Comparison of ENCODE assay signal across 10 cellular contexts in genomic region chr1:54949971-54950360, GRCh38. TPM values are rescaled to one million over a fixed set of nuclear protein-coding genes. Genes with fewer than 3 reads are reported as not detected.
DNase-seq lines count a peak whose midpoint lies in the region; ATAC-seq and TF ChIP-seq lines count a peak whose summit lies in the region.
"Had no signal": no experiment of that assay in that cellular context is flagged by ENCODE, and none has a peak within 500 bp of the region (broad histone marks: within the 10 kb centered on the region; RNA-seq: fewer than 3 reads in every experiment).

No MANE protein-coding gene starts in this region.

- no peak overlapping the region for H2AK5ac ChIP-seq in IMR-90 (ENCODE audit: low read depth, low read length)

- POLR2A ChIA-PET in IMR-90 (lab: Charles Lee; ENCODE audit: unreplicated experiment), result no interaction called here

- H3K4me3 ChIP-seq in IMR-90 (ENCODE audit: insufficient read depth, low read depth, low read length) (no peak overlapping the region), left ventricle myocardium inferior (peak overlapping the region; percentile 52)

- no peaks in the 10 kb centered on the region; the same call in 1 of the 2 replicates for H4K20me1 ChIP-seq in IMR-90 (ENCODE audit: insufficient read depth, low read length)

- no peak overlapping the region for H2BK15ac ChIP-seq in IMR-90 (ENCODE audit: low read depth, low read length)

- H3K9me3 ChIP-seq in IMR-90 (ENCODE audit: control insufficient read depth, insufficient read depth, low read length) (no peaks in the 10 kb centered on the region; the same call in 1 of the 2 replicates), left ventricle myocardium inferior (replicated peaks) (no peaks in the 10 kb centered on the region)

- H3K18ac ChIP-seq in IMR-90 (ENCODE audit: low read depth, low read length), result no peak overlapping the region

- TF ChIP-seq RAD21 in IMR-90 (IDR thresholded peaks at IDR 0.05; ENCODE audit: low read length), result no peak

- ATAC-seq in IMR-90 (ENCODE audit: low read depth) (peak; percentile 7), HG03175 (IDR thresholded peaks at IDR 0.05; ENCODE audit: unreplicated experiment) (no peak)
- ATAC-seq: naive thymus-derived CD8-positive, alpha-beta T cell had no signal

- CTCF ChIA-PET in IMR-90 (lab: Yijun Ruan, JAX), result interaction anchor here (0.6 to 5.0 kb wide), 13 partner anchors 15 to 190 kb away, joined by 3 to 35 read pairs (median 6); partner anchors contain the start of gene DHCR24

- no peak for TF ChIP-seq POLR2A in IMR-90 (IDR thresholded peaks at IDR 0.05; ENCODE audit: low read depth, low read length)

- H2BK5ac ChIP-seq in IMR-90 (ENCODE audit: low read depth, low read length, poor library complexity, severe bottlenecking), result no peak overlapping the region

- peak overlapping the region; percentile 70 for H3K4ac ChIP-seq in IMR-90 (ENCODE audit: low read depth, low read length)

- BruUV-seq in IMR-90 (replicated peaks; lab: Mats Ljungman, UMichigan), result no TSS peak

- H3K36me3 ChIP-seq in IMR-90 (ENCODE audit: control insufficient read depth, insufficient read depth, low read length) (no peaks in the 10 kb centered on the region), left ventricle myocardium inferior (no peaks in the 10 kb centered on the region)

- H2BK120ac ChIP-seq in IMR-90 (ENCODE audit: low read depth, low read length), result peak overlapping the region; percentile 80; the same call in 1 of the 2 replicates

- peak; percentile 67 for DNase-seq in IMR-90
- DNase-seq in amniotic epithelial cell (ENCODE audit: low read depth), result peak; percentile 13
- no peak for DNase-seq in left ventricle myocardium inferior
- peak; percentile 60 for DNase-seq in stromal cell of bone marrow (ENCODE audit: low read depth)
- DNase-seq in NCI-H1048 (lab: John Stamatoyannopoulos, UW), result no peak
- DNase-seq in SIG-M5 treated with dmso at 0.1 percent for 504 hours (lab: John Stamatoyannopoulos, UW; ENCODE audit: unreplicated experiment), result no peak
- no peak for DNase-seq in SW 1271 (lab: John Stamatoyannopoulos, UW)
- DNase-seq: SIG-M5 had no signal

- no peak overlapping the region for H3K56ac ChIP-seq in IMR-90 (ENCODE audit: extremely low read depth, insufficient read depth, low read length)

- H3K9me1 ChIP-seq in IMR-90 (ENCODE audit: insufficient read depth, low read length), result 0 out of 2 replicates have a peak, but pooled peaks cover 5% of the 10 kb centered on the region

- 56% methylated on average over 5 of the region's 6 CpGs; no CpG with 5 or more reads in 1 of the 2 experiments for WGBS in IMR-90 (ENCODE audit: extremely low coverage in 2 of 2, insufficient read length in 1 of 2), 2 experiments

- no peaks in the 10 kb centered on the region; the same call in 1 of the 2 replicates for H3K27me3 ChIP-seq in IMR-90 (ENCODE audit: control insufficient read depth, insufficient read depth, low read length)
- H3K27me3 ChIP-seq in left ventricle myocardium inferior (ENCODE audit: low read depth), result no peaks in the 10 kb centered on the region

- peak overlapping the region; percentile 74 for H3K14ac ChIP-seq in IMR-90 (replicated peaks; ENCODE audit: low read depth, low read length)

- no peak overlapping the region for H4K91ac ChIP-seq in IMR-90 (ENCODE audit: insufficient read depth, low read depth, low read length)

- H3K4me2 ChIP-seq in IMR-90 (ENCODE audit: low read depth, low read length), result no peak overlapping the region

- no peaks in the 10 kb centered on the region for H3K79me1 ChIP-seq in IMR-90 (ENCODE audit: low read depth in 1 of 2, low read length in 2 of 2)

- no peak overlapping the region for H3K23ac ChIP-seq in IMR-90 (ENCODE audit: low read depth, low read length)

- peak overlapping the region; percentile 74 for H4K5ac ChIP-seq in IMR-90 (ENCODE audit: low read depth, low read length)

- TF ChIP-seq CTCF in IMR-90 (conservative IDR thresholded peaks at IDR 0.05; ENCODE audit: low read depth, low read length) (no peak), left ventricle myocardium inferior (IDR thresholded peaks at IDR 0.05; ENCODE audit: borderline replicate concordance) (no peak)

- H3K4me1 ChIP-seq in IMR-90 (ENCODE audit: control insufficient read depth, insufficient read depth, low read length) (peaks cover 8% of the 10 kb centered on the region), left ventricle myocardium inferior (peaks cover 10% of the 10 kb centered on the region)

- H3K9ac ChIP-seq in IMR-90 (ENCODE audit: low read depth, low read length), result no peak overlapping the region

- intact Hi-C loops in IMR-90 (cut with micrococcal nuclease) (loop anchor here (1.0 kb wide), 2 partner anchors 46 to 72 kb away; no protein-coding TSS in a partner anchor), left ventricle myocardium inferior (cut with micrococcal nuclease) (no loop called here)

- dilution Hi-C loops in IMR-90 (cut with HindIII; ENCODE audit: low sequenced_read_pairs, unreplicated experiment), result no loop called here

- H3K27ac ChIP-seq in IMR-90 (ENCODE audit: insufficient read depth, low read length), result no peak overlapping the region
- peak overlapping the region; percentile 70 for H3K27ac ChIP-seq in left ventricle myocardium inferior (replicated peaks)

- peak overlapping the region; percentile 59 to 95; a peak in 3 of 4 replicates for H4K8ac ChIP-seq in IMR-90 (ENCODE audit: low read depth in 2 of 2, low read length in 2 of 2)

- in situ Hi-C loops in IMR-90 (cut with MboI; ENCODE audit: low sequenced_read_pairs), result loop anchor here (5.0 kb wide), 1 partner anchor 47 kb away; the partner anchor contains the start of gene BSND

- H2AFZ ChIP-seq in IMR-90 (replicated peaks; ENCODE audit: low read length, poor library complexity), result peak overlapping the region; percentile 97

- peak overlapping the region; percentile 48 for H2AK9ac ChIP-seq in IMR-90 (replicated peaks; ENCODE audit: low read depth, low read length, poor library complexity)

- peak overlapping the region; percentile 2 for H2BK20ac ChIP-seq in IMR-90 (ENCODE audit: low read depth, low read length)

TF ChIP-seq in IMR-90, 13 proteins besides CTCF, POLR2A, EP300 and RAD21:
- TF ChIP-seq NFE2L2 (IDR thresholded peaks at IDR 0.05; ENCODE audit: low read depth, low read length) (no peak), USF2 (IDR thresholded peaks at IDR 0.05; ENCODE audit: low read depth, low read length) (no peak), ELK1 (IDR thresholded peaks at IDR 0.05; ENCODE audit: borderline replicate concordance, low read depth, low read length) (no peak), CEBPB (IDR thresholded peaks at IDR 0.05; ENCODE audit: low read depth, low read length) (no peak), MAFK (IDR thresholded peaks at IDR 0.05; ENCODE audit: low read depth, low read length) (no peak), SMC3 (IDR thresholded peaks at IDR 0.05; ENCODE audit: low read depth, low read length) (no peak), RFX5 (IDR thresholded peaks at IDR 0.05; ENCODE audit: low read depth, low read length) (no peak)

RNA-seq across cellular contexts. Expression of gene TMEM61, which starts 30.5 kb away (rescaled TPM):
- total RNA-seq in IMR-90 (2012; rRNA removed), result not detected in 2 replicates
- 0.10 TPM in 1 of 2 replicates, not detected in the other for polyA plus RNA-seq in IMR-90 (2012; rRNA removed)
- not detected in 2 replicates for polyA plus RNA-seq in IMR-90 (2012; cell fraction: cytosol; rRNA removed)
- 0.11 TPM in 1 of 2 replicates, not detected in the other for polyA plus RNA-seq in IMR-90 (2012; cell fraction: nucleus; rRNA removed; ENCODE audit: low replicate concordance)
- not detected for total RNA-seq in left ventricle myocardium inferior
- total RNA-seq: naive thymus-derived CD8-positive, alpha-beta T cell had no signal
- polyA plus RNA-seq: naive thymus-derived CD8-positive, alpha-beta T cell had no signal

RNA-seq across cellular contexts. Expression of gene BSND, which starts 48.8 kb away (rescaled TPM):
- not detected in 2 replicates for total RNA-seq in IMR-90 (2012; rRNA removed)
- polyA plus RNA-seq in IMR-90 (2012; rRNA removed), result not detected in 2 replicates
- not detected in 2 replicates for polyA plus RNA-seq in IMR-90 (2012; cell fraction: cytosol; rRNA removed)
- polyA plus RNA-seq in IMR-90 (2012; cell fraction: nucleus; rRNA removed; ENCODE audit: low replicate concordance), result not detected in 2 replicates
- not detected for total RNA-seq in left ventricle myocardium inferior
- total RNA-seq: naive thymus-derived CD8-positive, alpha-beta T cell had no signal
- polyA plus RNA-seq: naive thymus-derived CD8-positive, alpha-beta T cell had no signal

Comparison
In these comparisons a context has a peak if more than half of its experiments do, and no peak if none do; other contexts are left out.
1. DNase-seq: peak in IMR-90 (single experiment), amniotic epithelial cell (single experiment) and stromal cell of bone marrow (single experiment); none in left ventricle myocardium inferior (single experiment), NCI-H1048 (single experiment), SIG-M5 treated with dmso at 0.1 percent for 504 hours (single experiment) and SW 1271 (0 of 2).